20 cellular contexts compared by ENCODE assay signal in genomic region chr4:52106142-52106541, GRCh38.
A peak's percentile ranks its signal among the peaks of the same experiment; 100 is the strongest.
DNase-seq lines count a peak whose midpoint lies in the region; ATAC-seq and TF ChIP-seq lines count a peak whose summit lies in the region.
"Had no signal": no experiment of that assay in that cellular context is flagged by ENCODE, and none has a peak within 500 bp of the region (broad histone marks: within the 10 kb centered on the region; RNA-seq: fewer than 3 reads in every experiment).

No MANE protein-coding gene starts in this region.

- no peak overlapping the region for H3K4me3 ChIP-seq in fibroblast of mammary gland (ENCODE audit: control insufficient read depth, low read depth, low read length)
- H3K4me3 ChIP-seq: gastroesophageal sphincter, SJCRH30, stomach, thyroid gland, vagina had no signal

- DNase-seq in NCI-H1694 treated with DMSO at 0.1 percent for 48 hours (lab: John Stamatoyannopoulos, UW), result peak; percentile 10
- DNase-seq in NCI-H1694 (lab: John Stamatoyannopoulos, UW), result no peak
- peak; percentile 89 for DNase-seq in NOMO-1 treated with DMSO at 0.1 percent for 48 hours (lab: John Stamatoyannopoulos, UW; ENCODE audit: unreplicated experiment)
- DNase-seq in fibroblast of mammary gland (ENCODE audit: low read depth), result peak; percentile 17
- peak; percentile 20 for DNase-seq in pons (ENCODE audit: low spot score)
- no peak for DNase-seq in DMS53 treated with DMSO at 0.1 percent for 48 hours (lab: John Stamatoyannopoulos, UW; ENCODE audit: unreplicated experiment)
- no peak for DNase-seq in GM19240 (ENCODE audit: insufficient read length, low spot score)
- DNase-seq: activated CD4-positive, alpha-beta T cell treated with anti-CD3 and anti-CD28 coated beads for 36 hours; activated effector memory CD4-positive, alpha-beta T cell treated with Interleukin-2 at 50 U/mL for 16 hours; activated naive CD8-positive, alpha-beta T cell treated with anti-CD3 and anti-CD28 coated beads, Interleukin-2, amount 50 U/mL, for 24 hours; CD4-positive, alpha-beta T cell; mesendoderm; NCI-H2081 treated with DMSO at 0.1 percent for 48 hours; stomach; thyroid gland had no signal

- TF ChIP-seq CTCF in fibroblast of mammary gland (conservative IDR thresholded peaks at IDR 0.05; ENCODE audit: control insufficient read depth, insufficient read depth, low read depth, low read length), result no peak

- no peak for ATAC-seq in HG02642 (IDR thresholded peaks at IDR 0.05; ENCODE audit: poor library complexity, unreplicated experiment)
- ATAC-seq: activated CD4-positive, alpha-beta T cell treated with anti-CD3 and anti-CD28 coated beads for 36 hours; activated naive CD8-positive, alpha-beta T cell treated with anti-CD3 and anti-CD28 coated beads, Interleukin-2, amount 50 U/mL, for 24 hours; gastroesophageal sphincter; left lobe of liver had no signal

Comparison
In these comparisons a context has a peak if more than half of its experiments do, and no peak if none do; other contexts are left out.
1. DNase-seq: peak in NCI-H1694 treated with DMSO at 0.1 percent for 48 hours (single experiment), NOMO-1 treated with DMSO at 0.1 percent for 48 hours (single experiment), fibroblast of mammary gland (single experiment) and pons (single experiment); none in NCI-H1694 (single experiment), DMS53 treated with DMSO at 0.1 percent for 48 hours (single experiment) and GM19240 (single experiment).